Comparison of ENCODE assay signal across 16 cellular contexts in genomic region chr15:51366911-51367310, GRCh38. TPM values are rescaled to one million over a fixed set of nuclear protein-coding genes. Genes with fewer than 3 reads are reported as not detected.
DNase-seq lines count a peak whose midpoint lies in the region; TF ChIP-seq lines count a peak whose summit lies in the region.
"Had no signal": no experiment of that assay in that cellular context is flagged by ENCODE, and none has a peak within 500 bp of the region (broad histone marks: within the 10 kb centered on the region; RNA-seq: fewer than 3 reads in every experiment).

No MANE protein-coding gene starts in this region.

- no peak overlapping the region for H3K4me3 Mint-ChIP-seq in Calu3 (ENCODE audit: low read depth, unreplicated experiment)
- H3K4me3 Mint-ChIP-seq: H9, immature natural killer cell had no signal

- intact Hi-C loops in Calu3 (cut with micrococcal nuclease; ENCODE audit: unreplicated experiment) (no loop called here), ovary (cut with DNase I) (no loop called here)

- no peak overlapping the region for H3K27ac Mint-ChIP-seq in Calu3 (ENCODE audit: unreplicated experiment)
- H3K27ac Mint-ChIP-seq: H9, immature natural killer cell had no signal

- H3K27ac ChIP-seq in epithelial cell of prostate (no peak overlapping the region), ovary (no peak overlapping the region)
- H3K27ac ChIP-seq: thoracic aorta had no signal

- 38 to 46% (median 46%) methylated on average over 3 of the region's 3 CpGs for WGBS in ovary, 3 donors

- H3K4me1 Mint-ChIP-seq in Calu3 (ENCODE audit: low read depth, unreplicated experiment): peaks cover 5% of the 10 kb centered on the region
- H3K4me1 Mint-ChIP-seq: immature natural killer cell had no signal

- BruUV-seq in Calu3 (replicated peaks; lab: Mats Ljungman, UMichigan): no TSS peak

- TF ChIP-seq POLR2A in ovary (IDR thresholded peaks at IDR 0.05): no peak

- H3K9me3 Mint-ChIP-seq in Calu3 (ENCODE audit: low read depth, unreplicated experiment): no peaks in the 10 kb centered on the region
- H3K9me3 Mint-ChIP-seq: H9, immature natural killer cell had no signal

- CTCF ChIA-PET in Calu3 (lab: Charles Lee): no interaction called here

- H3K27me3 Mint-ChIP-seq in Calu3 (ENCODE audit: unreplicated experiment): no peaks in the 10 kb centered on the region

- DNase-seq in Calu3 (peak; percentile 36), NCI-H2196 (lab: John Stamatoyannopoulos, UW; ENCODE audit: unreplicated experiment) (peak; percentile 52), epithelial cell of prostate (ENCODE audit: low read depth, low spot score) (peak; percentile 46), ovary (peak in 3 of 5 donors; percentile 46 to 55 (median 50)), T1000 (lab: John Stamatoyannopoulos, UW) (no peak), NCI-H1436 (lab: John Stamatoyannopoulos, UW) (no peak), HuH-7.5 (ENCODE audit: low spot score) (no peak), HuH-7 (ENCODE audit: low spot score) (no peak)
- DNase-seq: activated gamma-delta T cell; DND-41; H9; immature natural killer cell; occipital lobe; stimulated activated CD4-positive, alpha-beta T cell treated with anti-CD3 and anti-CD28 coated beads, Interleukin-4, amount 100 ng/mL, for 4 hours had no signal

- TF ChIP-seq CTCF in Calu3 (IDR thresholded peaks at IDR 0.05; ENCODE audit: unreplicated experiment) (no peak), ovary (IDR thresholded peaks at IDR 0.05) (no peak)

- TF ChIP-seq EP300 in ovary (IDR thresholded peaks at IDR 0.05): no peak

- no peaks in the 10 kb centered on the region for H3K27me3 ChIP-seq in ovary

- H3K4me1 ChIP-seq in ovary (ENCODE audit: insufficient read depth): peaks cover 2% of the 10 kb centered on the region

- no peaks in the 10 kb centered on the region for H3K36me3 Mint-ChIP-seq in Calu3 (ENCODE audit: insufficient read depth, unreplicated experiment)
- H3K36me3 Mint-ChIP-seq: immature natural killer cell had no signal

- no peaks in the 10 kb centered on the region for H3K9me3 ChIP-seq in ovary
- H3K9me3 ChIP-seq: thoracic aorta had no signal

- no peaks in the 10 kb centered on the region for H3K36me3 ChIP-seq in ovary
- H3K36me3 ChIP-seq: thoracic aorta had no signal

- no peak overlapping the region for H3K4me3 ChIP-seq in ovary
- H3K4me3 ChIP-seq: thoracic aorta had no signal

RNA-seq across cellular contexts. Expression of gene GLDN, which starts 25.5 kb away (rescaled TPM):
- not detected in 2 replicates for total RNA-seq in Calu3 (2022)
- 1 to 10 TPM in 4 of 7 donors, under 1 TPM in 2, not detected in 1; 0.36 to 2.5 (median 2.3) TPM for total RNA-seq in ovary
- polyA plus RNA-seq in ovary: 10 to 100 TPM in 1 of 2 donors, under 1 TPM in 1; 0.33 to 10.3 TPM
- total RNA-seq: SK-MEL-5 had no signal
- polyA plus RNA-seq: immature natural killer cell had no signal

RNA-seq across cellular contexts. Expression of gene CYP19A1, which starts 28.5 kb away (rescaled TPM):
- total RNA-seq in Calu3 (2022) (not detected in 2 replicates), ovary (100 to 1,000 TPM in 1 of 7 donors, 10 to 100 TPM in 1, 1 to 10 TPM in 3, under 1 TPM in 2; 0.81 to 126 (median 1.3) TPM)
- polyA plus RNA-seq in ovary: 1,000 to 10,000 TPM in 1 of 2 donors, 1 to 10 TPM in 1; 1.4 to 1,570 TPM
- total RNA-seq: H9 had no signal
- polyA plus RNA-seq: immature natural killer cell had no signal

Comparison
In these comparisons a context has a peak if more than half of its experiments do, and no peak if none do; other contexts are left out.
1. DNase-seq: peak in Calu3 (single experiment), NCI-H2196 (single experiment), epithelial cell of prostate (single experiment) and ovary (3 of 5); none in T1000 (single experiment), NCI-H1436 (single experiment), HuH-7.5 (single experiment) and HuH-7 (single experiment).